ENCODE assay signal across 7 cellular contexts in genomic region chr12:120262852-120263724, GRCh38. TPM values are rescaled to one million over a fixed set of nuclear protein-coding genes. Genes with fewer than 3 reads are reported as not detected.
DNase-seq lines count a peak whose midpoint lies in the region; ATAC-seq and TF ChIP-seq lines count a peak whose summit lies in the region.

No MANE protein-coding gene starts in this region.

- H3K9me3 Mint-ChIP-seq in brain = peaks cover 0 to 6% (median 0%) of the 10 kb centered on the region in 5 experiments

- peak overlapping the region; percentile 86 to 92 (median 91) for H3K4me3 Mint-ChIP-seq in brain

- H3K27me3 Mint-ChIP-seq in brain = peaks cover 3% of the 10 kb centered on the region

- H3K27ac Mint-ChIP-seq in brain = peak overlapping the region; percentile 12 to 89 (median 82)

- H3K27ac ChIP-seq in layer of hippocampus (ENCODE audit: low read depth, low read length) = peak overlapping the region; percentile 58
- H3K27ac ChIP-seq in thyroid gland = peak overlapping the region; percentile 85 to 97 (median 96)

- DNase-seq in thyroid gland (peak; percentile 61 to 62), lower leg skin (ENCODE audit: low spot score in 2 of 2) (no peak), NCI-H1930 (lab: John Stamatoyannopoulos, UW) (no peak)

- no peaks in the 10 kb centered on the region for H3K9me3 ChIP-seq in thyroid gland

- H3K36me3 Mint-ChIP-seq in brain = no peaks in the 10 kb centered on the region

- TF ChIP-seq CTCF in brain (conservative IDR thresholded peaks at IDR 0.05) (no peak), thyroid gland (IDR thresholded peaks at IDR 0.05) (no peak), lower leg skin (IDR thresholded peaks at IDR 0.05) (no peak)

- peaks cover 55 to 70% of the 10 kb centered on the region in 2 donors for H3K4me1 ChIP-seq in thyroid gland

- ATAC-seq in GM21360 (IDR thresholded peaks at IDR 0.05; ENCODE audit: unreplicated experiment) = no peak

- H3K27me3 ChIP-seq in layer of hippocampus (ENCODE audit: control insufficient read depth, insufficient read depth, low read length) = no peaks in the 10 kb centered on the region
- no peaks in the 10 kb centered on the region for H3K27me3 ChIP-seq in thyroid gland

- H3K36me3 ChIP-seq in thyroid gland = no peaks in the 10 kb centered on the region

- intact Hi-C loops in thyroid gland (cut with DNase I) (no loop called here), lower leg skin (cut with DNase I; ENCODE audit: low total_unique reads) (no loop called here)

- TF ChIP-seq POLR2A in thyroid gland (IDR thresholded peaks at IDR 0.05) (peak in 1 of 2 donors; percentile 5), lower leg skin (IDR thresholded peaks at IDR 0.05) (no peak)

- no peak for TF ChIP-seq RAD21 in Ishikawa (IDR thresholded peaks at IDR 0.05; ENCODE audit: low read depth)

- TF ChIP-seq EP300 in Ishikawa (IDR thresholded peaks at IDR 0.05; ENCODE audit: borderline replicate concordance) = no peak; the same call in 1 of the 2 replicates

- 13 to 17% methylated on average over 12 to 15 of the region's 15 CpGs for WGBS in thyroid gland, 2 donors
- 37 to 38% methylated on average over 14 to 15 of the region's 15 CpGs for WGBS in lower leg skin, 2 donors

- peaks cover 62% of the 10 kb centered on the region for H3K4me1 Mint-ChIP-seq in brain

- H3K4me3 ChIP-seq in thyroid gland (replicated peaks in 1 of 3) (peak overlapping the region in 1 of 3 donors; percentile 99), lower leg skin (ENCODE audit: low read depth, poor library complexity, severe bottlenecking) (no peak overlapping the region)

TF ChIP-seq in Ishikawa, 13 proteins besides CTCF, POLR2A, EP300 and RAD21:
- TF ChIP-seq TEAD4 (IDR thresholded peaks at IDR 0.05) (0 out of 2 replicates have a peak, but pooled peaks have one; percentile 46), EGR1 (IDR thresholded peaks at IDR 0.05) (no peak)

RNA-seq across cellular contexts. Expression of gene PXN, which starts 2.4 kb away (rescaled TPM):
- polyA plus RNA-seq in brain (ENCODE audit: insufficient read depth, low read depth, low replicate concordance) = 60.2 TPM
- total RNA-seq in thyroid gland = 10 to 100 TPM; 61.7 to 95.5 (median 82.7) TPM
- total RNA-seq in lower leg skin = 10 to 100 TPM; 36.3 to 54.0 (median 49.8) TPM

RNA-seq across cellular contexts. Expression of gene RNU4-2, which starts 28.6 kb away (rescaled TPM):
- not detected for polyA plus RNA-seq in brain (ENCODE audit: insufficient read depth, low read depth, low replicate concordance)
- total RNA-seq in thyroid gland (under 1 TPM; under 0.01 TPM), lower leg skin (under 1 TPM in 2 of 4 donors, not detected in 2; under 0.01 TPM)

RNA-seq across cellular contexts. Expression of gene RNU4-1, which starts 29.9 kb away (rescaled TPM):
- polyA plus RNA-seq in brain (ENCODE audit: insufficient read depth, low read depth, low replicate concordance) = not detected
- total RNA-seq in thyroid gland (under 1 TPM; under 0.01 TPM), lower leg skin (under 1 TPM in 2 of 4 donors, not detected in 2; under 0.01 TPM)

RNA-seq across cellular contexts. Expression of gene SIRT4, which starts 39.0 kb away (rescaled TPM):
- 2.0 TPM for polyA plus RNA-seq in brain (ENCODE audit: insufficient read depth, low read depth, low replicate concordance)
- total RNA-seq in thyroid gland (1 to 10 TPM in 3 of 4 donors, not detected in 1; 3.1 to 6.5 (median 3.8) TPM), lower leg skin (1 to 10 TPM in 3 of 4 donors, under 1 TPM in 1; 0.49 to 4.1 (median 2.8) TPM)

Comparison
In these comparisons a context has a peak if more than half of its experiments do, and no peak if none do; other contexts are left out.
1. DNase-seq: peak in thyroid gland (2 of 2); none in lower leg skin (0 of 2) and NCI-H1930 (0 of 2).